ENCODE assay signal across 18 cellular contexts in genomic region chr15:90790057-90790456, GRCh38.
"Had no signal": no experiment of that assay in that cellular context is flagged by ENCODE, and none has a peak within 500 bp of the region (broad histone marks: within the 10 kb centered on the region; RNA-seq: fewer than 3 reads in every experiment).

No MANE protein-coding gene starts in this region.

- DNase-seq: activated CD4-positive, alpha-beta T cell treated with anti-CD3 and anti-CD28 coated beads, Interleukin-2, amount 50 U/mL, for 1 hour; activated CD8-positive, alpha-beta memory T cell treated with anti-CD3 and anti-CD28 coated beads, Interleukin-2, amount 50 U/mL, for 4 hours; activated gamma-delta T cell treated with Interleukin-2 at 50 U/mL for 16 hours; activated T-cell treated with anti-CD3 and anti-CD28 coated beads, Interleukin-2, amount 50 U/mL, for 48 hours; adrenal gland; dermis blood vessel endothelial cell; effector memory CD8-positive, alpha-beta T cell; foreskin fibroblast; left lung; naive B cell; right lobe of liver; stimulated activated CD4-positive, alpha-beta T cell treated with anti-CD3 and anti-CD28 coated beads, Interleukin-4, amount 100 ng/mL, for 1 hour; stimulated activated naive CD8-positive, alpha-beta T cell treated with anti-CD3 and anti-CD28 coated beads, Interleukin-15, amount 100 ng/mL, for 72 hours; testis; upper lobe of left lung had no signal

- H3K27me3 ChIP-seq: adrenal gland, left lung, right lobe of liver, testis, upper lobe of left lung had no signal

- H3K9me3 ChIP-seq: adrenal gland, left lung, right lobe of liver, testis, upper lobe of left lung had no signal

- H3K4me1 ChIP-seq: adrenal gland, left lung, testis, upper lobe of left lung had no signal

- H3K4me3 ChIP-seq: adrenal gland, left lung, right lobe of liver, smooth muscle cell, testis, upper lobe of left lung had no signal

- ATAC-seq: activated naive CD4-positive, alpha-beta T cell treated with anti-CD3 and anti-CD28 coated beads, Interleukin-2, amount 50 U/mL, for 72 hours; effector memory CD8-positive, alpha-beta T cell; left lung; right lobe of liver; stimulated activated naive CD8-positive, alpha-beta T cell treated with anti-CD3 and anti-CD28 coated beads, Interleukin-15, amount 100 ng/mL, for 72 hours had no signal

- H3K27ac ChIP-seq: adrenal gland, left lung, right lobe of liver, testis, upper lobe of left lung had no signal

- FAIRE-seq: islet of Langerhans had no signal

- H3K36me3 ChIP-seq: adrenal gland, left lung, right lobe of liver, upper lobe of left lung had no signal
